ENCODE assay signal across 8 cellular contexts in genomic region chr13:91347212-91347995, GRCh38. TPM values are rescaled to one million over a fixed set of nuclear protein-coding genes. Genes with fewer than 3 reads are reported as not detected.
A peak's percentile ranks its signal among the peaks of the same experiment; 100 is the strongest.
DNase-seq lines count a peak whose midpoint lies in the region; ATAC-seq and FAIRE-seq lines count a peak whose summit lies in the region.

Gene MIR17HG (plus strand): TSS chr13:91347687.

- peak; percentile 59 for ATAC-seq in GM21381 (IDR thresholded peaks at IDR 0.05; ENCODE audit: unreplicated experiment)

- peak within 1 kb of the TSS; percentile 97 for H3K9ac ChIP-seq in mesendoderm (ENCODE audit: low read length)

- peaks cover 4% of the 10 kb centered on the region for H3K79me1 ChIP-seq in mesendoderm (ENCODE audit: low read length)

- H3K4me2 ChIP-seq in mesendoderm (ENCODE audit: low read length): peak within 1 kb of the TSS; percentile 92

- peak within 1 kb of the TSS; percentile 86 for H2BK120ac ChIP-seq in mesendoderm (ENCODE audit: low read depth, low read length)

- no CpG with 5 or more reads among the region's 103 CpGs for WGBS in mesendoderm (ENCODE audit: extremely low coverage, insufficient coverage, low lambda C conversion rate)

- FAIRE-seq in HTR-8/SVneo (lab: Jason Lieb, UNC): no peak

- H3K4ac ChIP-seq in mesendoderm (ENCODE audit: low read depth, low read length): peak within 1 kb of the TSS; percentile 100

- no peaks in the 10 kb centered on the region for H3K9me3 ChIP-seq in effector memory CD4-positive, alpha-beta T cell (ENCODE audit: control insufficient read depth, low read length)

- H4K8ac ChIP-seq in mesendoderm (ENCODE audit: low read depth, low read length): peak within 1 kb of the TSS; percentile 98

- H4K5ac ChIP-seq in mesendoderm (ENCODE audit: low read length): no peak within 1 kb of the TSS

- H3K56ac ChIP-seq in mesendoderm (ENCODE audit: low read length): peak within 1 kb of the TSS; percentile 97

- DNase-seq in COR-L47 (lab: John Stamatoyannopoulos, UW): peak; percentile 93
- DNase-seq in HTR-8/SVneo (ENCODE audit: insufficient read length, low spot score): peak; percentile 53
- DNase-seq in NOMO-1 treated with DMSO at 0.1 percent for 48 hours (lab: John Stamatoyannopoulos, UW; ENCODE audit: unreplicated experiment): peak; percentile 98
- DNase-seq in activated CD8-positive, alpha-beta memory T cell treated with anti-CD3 and anti-CD28 coated beads for 4 hours (ENCODE audit: low read depth in 2 of 2): peak; percentile 74 to 82
- DNase-seq in effector memory CD4-positive, alpha-beta T cell: peak; percentile 80 to 81 (median 81)
- peak; percentile 94 for DNase-seq in mesendoderm
- DNase-seq in stimulated activated CD8-positive, alpha-beta memory T cell treated with anti-CD3 and anti-CD28 coated beads, Interleukin-12 subunit alpha, Interleukin-12 subunit beta, amount 100 ng/mL, for 24 hours (ENCODE audit: extremely low read depth): peak; percentile 75

- peak within 1 kb of the TSS; percentile 69 for H3K27ac ChIP-seq in effector memory CD4-positive, alpha-beta T cell (ENCODE audit: insufficient read depth, low read length, poor library complexity, severe bottlenecking)
- peak within 1 kb of the TSS; percentile 100 for H3K27ac ChIP-seq in mesendoderm (ENCODE audit: low read depth, low read length)

- peak within 1 kb of the TSS; percentile 73 for H2BK5ac ChIP-seq in mesendoderm (ENCODE audit: low read length)

- no peak within 1 kb of the TSS for H2AK5ac ChIP-seq in mesendoderm (ENCODE audit: low read length)

- no peak within 1 kb of the TSS for H2BK15ac ChIP-seq in mesendoderm (replicated peaks; ENCODE audit: low read depth)

- H3K27me3 ChIP-seq in effector memory CD4-positive, alpha-beta T cell (replicated peaks; ENCODE audit: control insufficient read depth, insufficient read depth, low read length, poor library complexity, severe bottlenecking): no peaks in the 10 kb centered on the region
- no peaks in the 10 kb centered on the region for H3K27me3 ChIP-seq in mesendoderm (ENCODE audit: insufficient read depth, low read length, poor library complexity)

- peaks cover 8% of the 10 kb centered on the region for H3K36me3 ChIP-seq in effector memory CD4-positive, alpha-beta T cell (ENCODE audit: control insufficient read depth, insufficient read depth, low read length)
- H3K36me3 ChIP-seq in mesendoderm (ENCODE audit: control insufficient read depth, insufficient read depth, low read length): peaks cover 8% of the 10 kb centered on the region

- H3K79me2 ChIP-seq in mesendoderm (ENCODE audit: control insufficient read depth, insufficient read depth, low read length): peaks cover 36% of the 10 kb centered on the region

- H3K4me1 ChIP-seq in effector memory CD4-positive, alpha-beta T cell (ENCODE audit: control insufficient read depth, insufficient read depth, low read length, poor library complexity, severe bottlenecking): peaks cover 6% of the 10 kb centered on the region
- peaks cover 7% of the 10 kb centered on the region for H3K4me1 ChIP-seq in mesendoderm (ENCODE audit: control insufficient read depth, low read depth, low read length)

- H3K4me3 ChIP-seq in effector memory CD4-positive, alpha-beta T cell (ENCODE audit: insufficient read depth, low read depth, low read length, poor library complexity, severe bottlenecking): peak within 1 kb of the TSS; percentile 63
- peak within 1 kb of the TSS; percentile 87 for H3K4me3 ChIP-seq in mesendoderm (ENCODE audit: low read length)

- H3K18ac ChIP-seq in mesendoderm (ENCODE audit: low read length): peak within 1 kb of the TSS; percentile 100

- H3K23ac ChIP-seq in mesendoderm (ENCODE audit: low read length): no peak within 1 kb of the TSS

RNA-seq across cellular contexts. Expression of gene MIR17HG, which starts in this region (rescaled TPM):
- 10.9 TPM for polyA plus RNA-seq in mesendoderm (2013, experiment 1 of 2)
- 10.4 TPM for polyA plus RNA-seq in mesendoderm (2013, experiment 2 of 2)

Comparison
In these comparisons a context has a peak if more than half of its experiments do, and no peak if none do; other contexts are left out.
1. Peak in every context shown above with its lines: DNase-seq, ATAC-seq, H3K4me3 ChIP-seq and H3K27ac ChIP-seq.